In the genomic region with DNA sequence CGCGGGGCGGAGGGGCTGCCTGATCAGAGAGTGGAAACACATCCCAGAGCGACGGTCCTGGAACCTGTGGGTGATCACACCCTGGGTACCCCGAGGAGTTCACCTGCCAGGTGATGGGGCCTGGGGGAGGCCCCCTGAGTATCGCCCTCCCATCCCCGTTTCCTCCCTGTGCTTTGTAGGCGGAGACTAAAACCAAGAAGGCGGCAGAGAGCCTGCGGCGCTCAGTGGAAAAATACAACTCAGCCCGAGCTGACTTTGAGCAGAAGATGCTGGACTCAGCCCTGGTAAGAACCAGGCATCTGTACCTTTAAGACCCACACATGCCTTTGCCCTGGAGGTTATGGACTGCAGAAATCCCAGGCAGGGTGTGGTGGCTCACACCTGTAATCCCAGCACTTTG, we compare ENCODE assay signal across 36 cellular contexts. TPM values are rescaled to one million over a fixed set of nuclear protein-coding genes. Genes with fewer than 3 reads are reported as not detected.
"Had no signal": no experiment of that assay in that cellular context is flagged by ENCODE, and none has a peak within 500 bp of the region (broad histone marks: within the 10 kb centered on the region; RNA-seq: fewer than 3 reads in every experiment).

No MANE protein-coding gene starts in this region.

- H3K4me1 ChIP-seq: ascending aorta had no signal

- H3K9me3 ChIP-seq: adrenal gland, ascending aorta had no signal

- H3K27ac Mint-ChIP-seq: activated B cell treated with CpG ODN at 0.5 μM for 24 hours; activated CD4-positive, alpha-beta memory T cell treated with anti-CD3 and anti-CD28 coated beads for 36 hours; activated CD4-positive, alpha-beta T cell treated with anti-CD3 and anti-CD28 coated beads, Interleukin-2, amount 10 ng/mL, durations not matched to agents 24 days and 14 days; activated CD8-positive, alpha-beta T cell treated with anti-CD3 and anti-CD28 coated beads for 36 hours; activated naive CD4-positive, alpha-beta T cell treated with anti-CD3 and anti-CD28 coated beads for 36 hours; activated naive CD4-positive, alpha-beta T cell treated with anti-CD3 and anti-CD28 coated beads, Interleukin-2, amount 50 U/mL, for 72 hours; activated naive CD8-positive, alpha-beta T cell treated with anti-CD3 and anti-CD28 coated beads for 36 hours; activated T-cell treated with anti-CD3 and anti-CD28 coated beads, Interleukin-2, amount 50 U/mL, for 72 hours; activated T-helper 1 cell treated with anti-CD3 and anti-CD28 coated beads, Interleukin-12 subunit alpha, Interleukin-12 subunit beta, Interleukin-2, Interleukin-4 antibody, amounts not matched to agents 30 ng/mL and 10 ng/mL and 1 ng/mL, durations not matched to agents 14 hours and 24 hours and 36 hours; activated T-helper 17 cell treated with anti-CD3 and anti-CD28 coated beads, Interleukin-2, amount 50 U/mL, for 72 hours; brain; T-helper 1 cell treated with Interleukin-12 subunit alpha and Interleukin-12 subunit beta and Interleukin-4 antibody, amounts not matched to agents 30 μg/mL and 1 μg/mL, for 36 hours; T-helper 2 cell treated with Interferon-gamma antibody and Interleukin-4, amounts not matched to agents 5 μg/mL and 100 μg/mL, for 36 hours had no signal

- H3K27me3 Mint-ChIP-seq: activated B cell treated with CpG ODN at 0.5 μM for 24 hours; activated CD4-positive, alpha-beta memory T cell treated with anti-CD3 and anti-CD28 coated beads for 36 hours; activated CD4-positive, alpha-beta T cell treated with anti-CD3 and anti-CD28 coated beads, Interleukin-2, amount 10 ng/mL, durations not matched to agents 24 days and 14 days; activated CD8-positive, alpha-beta T cell treated with anti-CD3 and anti-CD28 coated beads for 36 hours; activated naive CD8-positive, alpha-beta T cell treated with anti-CD3 and anti-CD28 coated beads for 36 hours; activated T-helper 17 cell treated with anti-CD3 and anti-CD28 coated beads, Interleukin-2, amount 50 U/mL, for 72 hours; central memory CD8-positive, alpha-beta T cell had no signal

- H3K4me3 ChIP-seq: adrenal gland, ascending aorta, cardiac muscle cell had no signal

- H3K4me3 Mint-ChIP-seq: activated B cell treated with CpG ODN at 0.5 μM for 24 hours; activated CD4-positive, alpha-beta memory T cell treated with anti-CD3 and anti-CD28 coated beads for 36 hours; activated CD4-positive, alpha-beta T cell treated with anti-CD3 and anti-CD28 coated beads, Interleukin-2, amount 10 ng/mL, durations not matched to agents 24 days and 14 days; activated CD8-positive, alpha-beta T cell treated with anti-CD3 and anti-CD28 coated beads for 36 hours; activated naive CD4-positive, alpha-beta T cell treated with anti-CD3 and anti-CD28 coated beads for 36 hours; activated naive CD8-positive, alpha-beta T cell treated with anti-CD3 and anti-CD28 coated beads for 36 hours; activated T-cell treated with anti-CD3 and anti-CD28 coated beads, Interleukin-2, amount 50 U/mL, for 4 hours; activated T-cell treated with anti-CD3 and anti-CD28 coated beads, Interleukin-2, amount 50 U/mL, for 72 hours; activated T-helper 1 cell treated with anti-CD3 and anti-CD28 coated beads, Interleukin-12 subunit alpha, Interleukin-12 subunit beta, Interleukin-2, Interleukin-4 antibody, amounts not matched to agents 30 ng/mL and 10 ng/mL and 1 ng/mL, durations not matched to agents 14 hours and 24 hours and 36 hours; activated T-helper 17 cell treated with anti-CD3 and anti-CD28 coated beads, Interleukin-2, amount 50 U/mL, for 72 hours; brain; central memory CD8-positive, alpha-beta T cell; T-helper 1 cell treated with Interleukin-12 subunit alpha and Interleukin-12 subunit beta and Interleukin-4 antibody, amounts not matched to agents 30 μg/mL and 1 μg/mL, for 36 hours; T-helper 2 cell treated with Interferon-gamma antibody and Interleukin-4, amounts not matched to agents 5 μg/mL and 100 μg/mL, for 36 hours had no signal

- H3K4me1 Mint-ChIP-seq: central memory CD8-positive, alpha-beta T cell had no signal

- H3K36me3 ChIP-seq: ascending aorta, cardiac muscle cell had no signal

- H3K9me3 Mint-ChIP-seq: activated B cell treated with CpG ODN at 0.5 μM for 24 hours; activated CD4-positive, alpha-beta memory T cell treated with anti-CD3 and anti-CD28 coated beads for 36 hours; activated CD4-positive, alpha-beta T cell treated with anti-CD3 and anti-CD28 coated beads, Interleukin-2, amount 10 ng/mL, durations not matched to agents 24 days and 14 days; activated CD8-positive, alpha-beta T cell treated with anti-CD3 and anti-CD28 coated beads for 36 hours; activated naive CD4-positive, alpha-beta T cell treated with anti-CD3 and anti-CD28 coated beads for 36 hours; activated naive CD4-positive, alpha-beta T cell treated with anti-CD3 and anti-CD28 coated beads, Interleukin-2, amount 50 U/mL, for 72 hours; activated naive CD8-positive, alpha-beta T cell treated with anti-CD3 and anti-CD28 coated beads for 36 hours; activated T-cell treated with anti-CD3 and anti-CD28 coated beads, Interleukin-2, amount 50 U/mL, for 4 hours; activated T-cell treated with anti-CD3 and anti-CD28 coated beads, Interleukin-2, amount 50 U/mL, for 72 hours; activated T-helper 1 cell treated with anti-CD3 and anti-CD28 coated beads, Interleukin-12 subunit alpha, Interleukin-12 subunit beta, Interleukin-2, Interleukin-4 antibody, amounts not matched to agents 30 ng/mL and 10 ng/mL and 1 ng/mL, durations not matched to agents 14 hours and 24 hours and 36 hours; activated T-helper 17 cell treated with anti-CD3 and anti-CD28 coated beads, Interleukin-2, amount 50 U/mL, for 72 hours; brain; central memory CD8-positive, alpha-beta T cell; T-helper 1 cell treated with Interleukin-12 subunit alpha and Interleukin-12 subunit beta and Interleukin-4 antibody, amounts not matched to agents 30 μg/mL and 1 μg/mL, for 36 hours; T-helper 2 cell treated with Interferon-gamma antibody and Interleukin-4, amounts not matched to agents 5 μg/mL and 100 μg/mL, for 36 hours had no signal

- H3K27me3 ChIP-seq: adrenal gland, ascending aorta, cardiac muscle cell had no signal

- DNase-seq: activated B cell treated with CpG ODN at 0.5 μM for 24 hours; activated CD4-positive, alpha-beta memory T cell treated with anti-CD3 and anti-CD28 coated beads for 36 hours; activated CD4-positive, alpha-beta T cell treated with anti-CD3 and anti-CD28 coated beads for 4 hours; activated CD4-positive, alpha-beta T cell treated with anti-CD3 and anti-CD28 coated beads, Interleukin-2, amount 10 ng/mL, durations not matched to agents 24 days and 14 days; activated CD4-positive, alpha-beta T cell treated with anti-CD3 and anti-CD28 coated beads, Interleukin-2, amount 50 U/mL, for 1 hour; activated CD4-positive, alpha-beta T cell treated with anti-CD3 and anti-CD28 coated beads, Interleukin-2, amount 50 U/mL, for 4 hours; activated CD4-positive, CD25-positive, alpha-beta regulatory T cell treated with anti-CD3 and anti-CD28 coated beads, Interleukin-2, amount 50 U/mL, for 72 hours; activated CD8-positive, alpha-beta memory T cell treated with anti-CD3 and anti-CD28 coated beads, Interleukin-2, amount 50 U/mL, for 4 hours; activated CD8-positive, alpha-beta T cell treated with anti-CD3 and anti-CD28 coated beads for 36 hours; activated effector memory CD4-positive, alpha-beta T cell treated with anti-CD3 and anti-CD28 coated beads, Interleukin-2, amount 50 U/mL, for 16 hours; activated gamma-delta T cell treated with Interleukin-2 at 50 U/mL for 16 hours; activated naive CD4-positive, alpha-beta T cell; activated naive CD4-positive, alpha-beta T cell treated with anti-CD3 and anti-CD28 coated beads for 36 hours; activated naive CD4-positive, alpha-beta T cell treated with anti-CD3 and anti-CD28 coated beads, Interleukin-2, amount 50 U/mL, for 16 hours; activated naive CD8-positive, alpha-beta T cell treated with anti-CD3 and anti-CD28 coated beads for 36 hours; activated T-cell treated with anti-CD3 and anti-CD28 coated beads for 4 hours; activated T-cell treated with anti-CD3 and anti-CD28 coated beads, Interleukin-2, amount 50 U/mL, for 1 hour; activated T-cell treated with anti-CD3 and anti-CD28 coated beads, Interleukin-2, amount 50 U/mL, for 4 hours; activated T-cell treated with anti-CD3 and anti-CD28 coated beads, Interleukin-2, amount 50 U/mL, for 72 hours; adrenal gland; amniotic stem cell; anterior cingulate cortex; caudate nucleus; T-helper 1 cell; T-helper 2 cell; T-helper 9 cell had no signal

- H3K27ac ChIP-seq: adrenal gland, ascending aorta, cardiac muscle cell, VCaP had no signal

- ATAC-seq: activated CD8-positive, alpha-beta T cell treated with anti-CD3 and anti-CD28 coated beads for 36 hours; activated naive CD4-positive, alpha-beta T cell treated with anti-CD3 and anti-CD28 coated beads, Interleukin-2, amount 50 U/mL, for 72 hours; activated T-cell treated with anti-CD3 and anti-CD28 coated beads, Interleukin-2, amount 50 U/mL, for 4 hours; activated T-cell treated with anti-CD3 and anti-CD28 coated beads, Interleukin-2, amount 50 U/mL, for 72 hours; activated T-helper 17 cell treated with anti-CD3 and anti-CD28 coated beads, Interleukin-2, amount 50 U/mL, for 72 hours had no signal

RNA-seq across cellular contexts. Expression of a gene that starts 24.3 kb away (rescaled TPM):
- polyA plus RNA-seq: cardiac muscle cell had no signal

RNA-seq across cellular contexts. Expression of a gene that starts 50.7 kb away (rescaled TPM):
- polyA plus RNA-seq: cardiac muscle cell had no signal
